In genomic region chr12:79737875-79738718, GRCh38 we compare ENCODE assay signal across 8 cellular contexts. TPM values are rescaled to one million over a fixed set of nuclear protein-coding genes. Genes with fewer than 3 reads are reported as not detected.
A peak's percentile ranks its signal among the peaks of the same experiment; 100 is the strongest.
DNase-seq lines count a peak whose midpoint lies in the region; ATAC-seq and TF ChIP-seq lines count a peak whose summit lies in the region.

No MANE protein-coding gene starts in this region.

- no peak overlapping the region for H3K4me3 Mint-ChIP-seq in CD4-positive, alpha-beta T cell
- no peak overlapping the region for H3K4me3 Mint-ChIP-seq in progenitor cell of endocrine pancreas (ENCODE audit: low read depth)

- no peaks in the 10 kb centered on the region for H3K4me1 Mint-ChIP-seq in CD4-positive, alpha-beta T cell (ENCODE audit: low read depth)
- no peaks in the 10 kb centered on the region for H3K4me1 Mint-ChIP-seq in progenitor cell of endocrine pancreas (ENCODE audit: low read depth)

- no peak overlapping the region for H3K27ac Mint-ChIP-seq in CD4-positive, alpha-beta T cell
- H3K27ac Mint-ChIP-seq in progenitor cell of endocrine pancreas, result no peak overlapping the region

- CTCF ChIA-PET in CD4-positive, alpha-beta T cell (lab: Charles Lee), result interaction anchor here (0.6 kb wide), 1 partner anchor 22 kb away, joined by 3 read pairs; no protein-coding TSS in a partner anchor

- peaks cover 6% of the 10 kb centered on the region for H3K27me3 Mint-ChIP-seq in CD4-positive, alpha-beta T cell
- no peaks in the 10 kb centered on the region for H3K27me3 Mint-ChIP-seq in progenitor cell of endocrine pancreas

- intact Hi-C loops in CD4-positive, alpha-beta T cell (cut with DNase I, micrococcal nuclease), result loop anchor here (2.0 to 10.0 kb wide), 3 partner anchors 181 to 1593 kb away; no protein-coding TSS in a partner anchor

- POLR2A ChIA-PET in CD4-positive, alpha-beta T cell (lab: Charles Lee), result no interaction called here

- H3K4me3 ChIP-seq in fibroblast of mammary gland (ENCODE audit: control insufficient read depth, low read depth, low read length), result no peak overlapping the region

- no peaks in the 10 kb centered on the region for H3K9me3 Mint-ChIP-seq in CD4-positive, alpha-beta T cell
- H3K9me3 Mint-ChIP-seq in progenitor cell of endocrine pancreas (ENCODE audit: low read depth), result no peaks in the 10 kb centered on the region

- DNase-seq in CD4-positive, alpha-beta T cell, result no peak
- DNase-seq in NCI-H1436 treated with DMSO at 0.1 percent for 48 hours (lab: John Stamatoyannopoulos, UW) (peak; percentile 50), T follicular helper cell (ENCODE audit: low read depth) (peak; percentile 1), fibroblast of mammary gland (ENCODE audit: low read depth) (peak; percentile 70), progenitor cell of endocrine pancreas (ENCODE audit: low spot score, unreplicated experiment) (no peak)
- no peak for DNase-seq in NK-92 treated with Interleukin-12 subunit alpha and Interleukin-12 subunit beta, amount 100 ng/mL, for 24 hours (lab: John Stamatoyannopoulos, UW)

- H3K27me3 ChIP-seq in CD4-positive, alpha-beta T cell (ENCODE audit: control insufficient read depth, insufficient read depth, low read length), result peaks cover 8% of the 10 kb centered on the region

- peak; percentile 77 for TF ChIP-seq CTCF in CD4-positive, alpha-beta T cell (IDR thresholded peaks at IDR 0.05)
- TF ChIP-seq CTCF in fibroblast of mammary gland (conservative IDR thresholded peaks at IDR 0.05; ENCODE audit: control insufficient read depth, insufficient read depth, low read depth, low read length) (peak; percentile 69), progenitor cell of endocrine pancreas (IDR thresholded peaks at IDR 0.05; ENCODE audit: unreplicated experiment) (peak; percentile 75)

- H3K9me3 ChIP-seq in CD4-positive, alpha-beta T cell (ENCODE audit: control insufficient read depth, low read length), result no peaks in the 10 kb centered on the region

- no peak overlapping the region for H3K27ac ChIP-seq in CD4-positive, alpha-beta T cell (ENCODE audit: low read depth, low read length)

- no peak for ATAC-seq in CD4-positive, alpha-beta T cell (ENCODE audit: poor library complexity)
- ATAC-seq in GM18511 (IDR thresholded peaks at IDR 0.05; ENCODE audit: unreplicated experiment), result peak; percentile 91
- ATAC-seq in HG02885 (IDR thresholded peaks at IDR 0.05; ENCODE audit: poor library complexity, unreplicated experiment), result peak; percentile 91

- H3K36me3 Mint-ChIP-seq in CD4-positive, alpha-beta T cell (ENCODE audit: low read depth), result no peaks in the 10 kb centered on the region
- H3K36me3 Mint-ChIP-seq in progenitor cell of endocrine pancreas (ENCODE audit: insufficient read depth), result no peaks in the 10 kb centered on the region

RNA-seq across cellular contexts. Expression of gene PAWR, which starts 47.3 kb away (rescaled TPM):
- total RNA-seq in CD4-positive, alpha-beta T cell, result 1 to 10 TPM; 1.6 to 3.2 TPM
- total RNA-seq in progenitor cell of endocrine pancreas, result 85.7 and 92.3 TPM in 2 replicates

Comparison
In these comparisons a context has a peak if more than half of its experiments do, and no peak if none do; other contexts are left out.
1. DNase-seq: peak in NCI-H1436 treated with DMSO at 0.1 percent for 48 hours (single experiment), T follicular helper cell (single experiment) and fibroblast of mammary gland (single experiment); none in CD4-positive, alpha-beta T cell (0 of 10), progenitor cell of endocrine pancreas (single experiment) and NK-92 treated with Interleukin-12 subunit alpha and Interleukin-12 subunit beta, amount 100 ng/mL, for 24 hours (single experiment).
2. RNA of gene PAWR, which starts 47.3 kb away (total RNA-seq): 85.7 to 92.3 TPM in progenitor cell of endocrine pancreas; 1.6 to 3.2 TPM in CD4-positive, alpha-beta T cell; every median in the first group is over 10 times any median in the second.
3. Peak in every context shown above with its lines, with median percentiles within 50 percentile points of each other: CTCF ChIP-seq.